Comparison of ENCODE assay signal across 8 cellular contexts in genomic region chr1:67686272-67687197, GRCh38. TPM values are rescaled to one million over a fixed set of nuclear protein-coding genes. Genes with fewer than 3 reads are reported as not detected.
DNase-seq lines count a peak whose midpoint lies in the region; ATAC-seq, FAIRE-seq and TF ChIP-seq lines count a peak whose summit lies in the region.

No MANE protein-coding gene starts in this region.

- H2AFZ ChIP-seq in astrocyte (ENCODE audit: low read depth, low read length) (no peak overlapping the region), hepatocyte (peak overlapping the region; percentile 33)

- H3K4me3 ChIP-seq in astrocyte (ENCODE audit: insufficient read depth, low read depth, low read length) (peak overlapping the region; percentile 85), hepatocyte (peak overlapping the region; percentile 88), rectal smooth muscle tissue (ENCODE audit: low read length) (peak overlapping the region; percentile 80)

- ATAC-seq in GM18498 (IDR thresholded peaks at IDR 0.05; ENCODE audit: unreplicated experiment) (peak; percentile 27), HG02870 (IDR thresholded peaks at IDR 0.05; ENCODE audit: unreplicated experiment) (peak; percentile 25)

- H3K27me3 ChIP-seq in astrocyte (ENCODE audit: insufficient read depth, low read length) (no peaks in the 10 kb centered on the region), hepatocyte (no peaks in the 10 kb centered on the region), rectal smooth muscle tissue (ENCODE audit: control insufficient read depth, insufficient read depth, low read length) (no peaks in the 10 kb centered on the region)

- peak overlapping the region; percentile 98 for H3K9ac ChIP-seq in astrocyte (ENCODE audit: low read length)
- peak overlapping the region; percentile 57 for H3K9ac ChIP-seq in rectal smooth muscle tissue (ENCODE audit: low read length)

- H3K9me3 ChIP-seq in astrocyte (ENCODE audit: insufficient read depth, low read depth, low read length) (no peaks in the 10 kb centered on the region), hepatocyte (ENCODE audit: low read depth) (no peaks in the 10 kb centered on the region)

- TF ChIP-seq CTCF in astrocyte (IDR thresholded peaks at IDR 0.05; ENCODE audit: insufficient read depth, low read depth, low read length), result no peak
- no peak for TF ChIP-seq CTCF in hepatocyte (IDR thresholded peaks at IDR 0.05; ENCODE audit: poor library complexity)

- peak overlapping the region; percentile 96 for H3K27ac Mint-ChIP-seq in T-helper 2 cell treated with Interferon-gamma antibody and Interleukin-4, amounts not matched to agents 5 μg/mL and 100 μg/mL, for 36 hours
- peak overlapping the region; percentile 97 for H3K27ac Mint-ChIP-seq in astrocyte (ENCODE audit: unreplicated experiment)

- H3K27ac ChIP-seq in astrocyte (ENCODE audit: low read depth, low read length), result peak overlapping the region; percentile 98
- H3K27ac ChIP-seq in hepatocyte, result peak overlapping the region; percentile 98
- peak overlapping the region; percentile 86 for H3K27ac ChIP-seq in rectal smooth muscle tissue (ENCODE audit: low read depth, low read length)

- H3K27me3 Mint-ChIP-seq in T-helper 2 cell treated with Interferon-gamma antibody and Interleukin-4, amounts not matched to agents 5 μg/mL and 100 μg/mL, for 36 hours (ENCODE audit: low read depth), result no peaks in the 10 kb centered on the region
- H3K27me3 Mint-ChIP-seq in astrocyte (ENCODE audit: low read depth, unreplicated experiment), result no peaks in the 10 kb centered on the region

- H3K4me1 Mint-ChIP-seq in T-helper 2 cell treated with Interferon-gamma antibody and Interleukin-4, amounts not matched to agents 5 μg/mL and 100 μg/mL, for 36 hours (ENCODE audit: low read depth), result peaks cover 26% of the 10 kb centered on the region
- peaks cover 35% of the 10 kb centered on the region for H3K4me1 Mint-ChIP-seq in astrocyte (ENCODE audit: low read depth, unreplicated experiment)

- DNase-seq in NCI-H146 (lab: John Stamatoyannopoulos, UW), result peak; percentile 88
- peak; percentile 62 for DNase-seq in T-helper 2 cell treated with Interferon-gamma antibody and Interleukin-4, amounts not matched to agents 5 μg/mL and 100 μg/mL, for 36 hours (ENCODE audit: low spot score)
- peak; percentile 99 for DNase-seq in astrocyte (ENCODE audit: low read depth)
- DNase-seq in hepatocyte (ENCODE audit: low spot score), result peak; percentile 91
- no peak for DNase-seq in middle frontal gyrus (ENCODE audit: extremely low spot score, low spot score)

- H3K4me2 ChIP-seq in astrocyte (ENCODE audit: low read length), result peak overlapping the region; percentile 89
- H3K4me2 ChIP-seq in hepatocyte, result peak overlapping the region; percentile 76

- H3K36me3 ChIP-seq in astrocyte (ENCODE audit: insufficient read depth, low read length) (peaks cover 25% of the 10 kb centered on the region), hepatocyte (replicated peaks; ENCODE audit: insufficient read depth, low read depth) (no peaks in the 10 kb centered on the region), rectal smooth muscle tissue (ENCODE audit: control insufficient read depth, insufficient read depth, low read length) (peaks cover 7% of the 10 kb centered on the region)

- H3K79me2 ChIP-seq in astrocyte (ENCODE audit: insufficient read depth, low read length) (peaks cover 37% of the 10 kb centered on the region), hepatocyte (peaks cover 12% of the 10 kb centered on the region)

- WGBS in hepatocyte (ENCODE audit: low lambda C conversion rate, missing lambda C conversion rate), result 2% methylated on average over 18 of the region's 42 CpGs

- peaks cover 30% of the 10 kb centered on the region for H3K4me1 ChIP-seq in astrocyte (ENCODE audit: insufficient read depth, low read length)
- peaks cover 15% of the 10 kb centered on the region for H3K4me1 ChIP-seq in hepatocyte (ENCODE audit: insufficient read depth)
- peaks cover 10% of the 10 kb centered on the region for H3K4me1 ChIP-seq in rectal smooth muscle tissue (ENCODE audit: control insufficient read depth, insufficient read depth, low read length)

- peak; percentile 97 for FAIRE-seq in astrocyte (lab: Jason Lieb, UNC)

- H3K4me3 Mint-ChIP-seq in T-helper 2 cell treated with Interferon-gamma antibody and Interleukin-4, amounts not matched to agents 5 μg/mL and 100 μg/mL, for 36 hours, result peak overlapping the region; percentile 91
- H3K4me3 Mint-ChIP-seq in astrocyte (ENCODE audit: unreplicated experiment), result peak overlapping the region; percentile 86

- no peaks in the 10 kb centered on the region for H3K9me2 ChIP-seq in hepatocyte (replicated peaks; ENCODE audit: insufficient read depth)

- no peaks in the 10 kb centered on the region for H3K9me3 Mint-ChIP-seq in T-helper 2 cell treated with Interferon-gamma antibody and Interleukin-4, amounts not matched to agents 5 μg/mL and 100 μg/mL, for 36 hours
- no peaks in the 10 kb centered on the region for H3K9me3 Mint-ChIP-seq in astrocyte (ENCODE audit: unreplicated experiment)

- H3K36me3 Mint-ChIP-seq in T-helper 2 cell treated with Interferon-gamma antibody and Interleukin-4, amounts not matched to agents 5 μg/mL and 100 μg/mL, for 36 hours (ENCODE audit: low read depth), result peaks cover 29% of the 10 kb centered on the region
- peaks cover 19% of the 10 kb centered on the region for H3K36me3 Mint-ChIP-seq in astrocyte (ENCODE audit: low read depth, unreplicated experiment)

- H4K20me1 ChIP-seq in astrocyte (ENCODE audit: insufficient read depth, low read length) (peaks cover 43% of the 10 kb centered on the region), hepatocyte (ENCODE audit: insufficient read depth, poor library complexity, severe bottlenecking) (peaks cover 3% of the 10 kb centered on the region)

RNA-seq across cellular contexts. Expression of gene GADD45A, which starts 1.5 kb away (rescaled TPM):
- total RNA-seq in astrocyte, result 127 and 162 TPM in 2 replicates
- total RNA-seq in hepatocyte, result 90.5 and 93.1 TPM in 2 replicates
- 175 and 178 TPM in 2 replicates for polyA plus RNA-seq in hepatocyte
